35 cellular contexts compared by ENCODE assay signal in genomic region chr12:111295176-111295575, GRCh38.
"Had no signal": no experiment of that assay in that cellular context is flagged by ENCODE, and none has a peak within 500 bp of the region (broad histone marks: within the 10 kb centered on the region; RNA-seq: fewer than 3 reads in every experiment).

No MANE protein-coding gene starts in this region.

- H3K4me3 ChIP-seq: adrenal gland, body of pancreas, esophagus muscularis mucosa, gastroesophageal sphincter, heart right ventricle had no signal

- DNase-seq: activated CD4-positive, alpha-beta memory T cell treated with anti-CD3 and anti-CD28 coated beads for 36 hours; activated CD4-positive, alpha-beta T cell treated with anti-CD3 and anti-CD28 coated beads for 36 hours; activated CD4-positive, alpha-beta T cell treated with anti-CD3 and anti-CD28 coated beads, Interleukin-2, amount 10 ng/mL, durations not matched to agents 24 days and 14 days; activated CD4-positive, CD25-positive, alpha-beta regulatory T cell; activated CD4-positive, CD25-positive, alpha-beta regulatory T cell treated with anti-CD3 and anti-CD28 coated beads, Interleukin-2, amount 50 U/mL, for 72 hours; activated CD8-positive, alpha-beta memory T cell treated with anti-CD3 and anti-CD28 coated beads, Interleukin-2, amount 10 ng/mL, durations not matched to agents 7 days and 5 days; activated CD8-positive, alpha-beta memory T cell treated with anti-CD3 and anti-CD28 coated beads, Interleukin-2, amount 50 U/mL, for 4 hours; activated CD8-positive, alpha-beta T cell treated with anti-CD3 and anti-CD28 coated beads, Interleukin-2, amount 10 ng/mL, durations not matched to agents 7 days and 5 days; activated effector memory CD4-positive, alpha-beta T cell treated with anti-CD3 and anti-CD28 coated beads, Interleukin-2, amount 50 U/mL, for 16 hours; activated naive CD4-positive, alpha-beta T cell treated with anti-CD3 and anti-CD28 coated beads for 36 hours; activated naive CD8-positive, alpha-beta T cell treated with anti-CD3 and anti-CD28 coated beads for 36 hours; activated naive CD8-positive, alpha-beta T cell treated with anti-CD3 and anti-CD28 coated beads, Interleukin-2, amount 50 U/mL, for 24 hours; activated T-cell treated with anti-CD3 and anti-CD28 coated beads, Interleukin-2, amount 50 U/mL, for 1 hour; activated T-cell treated with anti-CD3 and anti-CD28 coated beads, Interleukin-2, amount 50 U/mL, for 48 hours; adrenal gland; amygdala; aorta; body of pancreas; caudate nucleus; dorsolateral prefrontal cortex; effector memory CD4-positive, alpha-beta T cell; erythroblast; foreskin keratinocyte; heart right ventricle; T-helper 1 cell; T-helper 17 cell; T1000; WERI-Rb-1 had no signal

- H3K27me3 ChIP-seq: body of pancreas, foreskin keratinocyte had no signal

- H3K9me3 Mint-ChIP-seq: activated CD4-positive, alpha-beta memory T cell treated with anti-CD3 and anti-CD28 coated beads for 36 hours; activated CD4-positive, alpha-beta T cell treated with anti-CD3 and anti-CD28 coated beads, Interleukin-2, amount 10 ng/mL, durations not matched to agents 24 days and 14 days; activated naive CD4-positive, alpha-beta T cell treated with anti-CD3 and anti-CD28 coated beads for 36 hours; activated naive CD4-positive, alpha-beta T cell treated with anti-CD3 and anti-CD28 coated beads, Interleukin-2, amount 50 U/mL, for 24 hours; activated naive CD8-positive, alpha-beta T cell treated with anti-CD3 and anti-CD28 coated beads for 36 hours; activated naive CD8-positive, alpha-beta T cell treated with anti-CD3 and anti-CD28 coated beads, Interleukin-2, amount 50 U/mL, for 24 hours; activated T-helper 2 cell treated with anti-CD3 and anti-CD28 coated beads, Interferon-gamma antibody, Interleukin-2, Interleukin-4, amounts not matched to agents 10 μg/mL and 5 μg/mL and 100 μg/mL, durations not matched to agents 14 hours and 24 hours and 36 hours; dendritic cell treated with granulocyte-macrophage colony-stimulating factor and Interleukin-4, amounts not matched to agents 40 ng/mL and 50 ng/mL, for 4 days; T-helper 2 cell treated with Interferon-gamma antibody and Interleukin-4, amounts not matched to agents 5 μg/mL and 100 μg/mL, for 36 hours had no signal

- H3K36me3 Mint-ChIP-seq: activated CD4-positive, alpha-beta memory T cell treated with anti-CD3 and anti-CD28 coated beads for 36 hours; activated CD8-positive, alpha-beta memory T cell treated with anti-CD3 and anti-CD28 coated beads, Interleukin-2, amount 10 ng/mL, durations not matched to agents 7 days and 5 days; activated naive CD4-positive, alpha-beta T cell treated with anti-CD3 and anti-CD28 coated beads, Interleukin-2, amount 50 U/mL, for 24 hours; activated naive CD8-positive, alpha-beta T cell treated with anti-CD3 and anti-CD28 coated beads for 36 hours had no signal

- H3K27ac ChIP-seq: adrenal gland, body of pancreas, dorsolateral prefrontal cortex, esophagus muscularis mucosa, foreskin keratinocyte, gastroesophageal sphincter, heart right ventricle, WERI-Rb-1 had no signal

- H3K4me1 Mint-ChIP-seq: activated CD4-positive, alpha-beta T cell treated with anti-CD3 and anti-CD28 coated beads for 36 hours; activated CD4-positive, alpha-beta T cell treated with anti-CD3 and anti-CD28 coated beads, Interleukin-2, amount 10 ng/mL, durations not matched to agents 24 days and 14 days; activated CD8-positive, alpha-beta memory T cell treated with anti-CD3 and anti-CD28 coated beads, Interleukin-2, amount 10 ng/mL, durations not matched to agents 7 days and 5 days; activated naive CD4-positive, alpha-beta T cell treated with anti-CD3 and anti-CD28 coated beads, Interleukin-2, amount 50 U/mL, for 24 hours; activated naive CD8-positive, alpha-beta T cell treated with anti-CD3 and anti-CD28 coated beads for 36 hours; activated naive CD8-positive, alpha-beta T cell treated with anti-CD3 and anti-CD28 coated beads, Interleukin-2, amount 50 U/mL, for 24 hours; T-helper 17 cell had no signal

- H3K27me3 Mint-ChIP-seq: activated CD4-positive, alpha-beta memory T cell treated with anti-CD3 and anti-CD28 coated beads for 36 hours; activated CD4-positive, alpha-beta T cell treated with anti-CD3 and anti-CD28 coated beads for 36 hours; activated CD4-positive, alpha-beta T cell treated with anti-CD3 and anti-CD28 coated beads, Interleukin-2, amount 10 ng/mL, durations not matched to agents 24 days and 14 days; activated CD8-positive, alpha-beta memory T cell treated with anti-CD3 and anti-CD28 coated beads, Interleukin-2, amount 10 ng/mL, durations not matched to agents 7 days and 5 days; activated naive CD4-positive, alpha-beta T cell treated with anti-CD3 and anti-CD28 coated beads, Interleukin-2, amount 50 U/mL, for 24 hours; activated naive CD8-positive, alpha-beta T cell treated with anti-CD3 and anti-CD28 coated beads for 36 hours; activated naive CD8-positive, alpha-beta T cell treated with anti-CD3 and anti-CD28 coated beads, Interleukin-2, amount 50 U/mL, for 24 hours; dendritic cell treated with granulocyte-macrophage colony-stimulating factor and Interleukin-4, amounts not matched to agents 40 ng/mL and 50 ng/mL, for 4 days had no signal

- ATAC-seq: activated CD4-positive, alpha-beta T cell treated with anti-CD3 and anti-CD28 coated beads for 36 hours; activated CD8-positive, alpha-beta memory T cell treated with anti-CD3 and anti-CD28 coated beads, Interleukin-2, amount 10 ng/mL, durations not matched to agents 7 days and 5 days; activated CD8-positive, alpha-beta T cell treated with anti-CD3 and anti-CD28 coated beads, Interleukin-2, amount 10 ng/mL, durations not matched to agents 7 days and 5 days; activated naive CD8-positive, alpha-beta T cell treated with anti-CD3 and anti-CD28 coated beads, Interleukin-2, amount 50 U/mL, for 24 hours; body of pancreas; foreskin keratinocyte; gastroesophageal sphincter; heart right ventricle; T-helper 17 cell had no signal

- H3K4me3 Mint-ChIP-seq: activated CD4-positive, alpha-beta memory T cell treated with anti-CD3 and anti-CD28 coated beads for 36 hours; activated CD4-positive, alpha-beta T cell treated with anti-CD3 and anti-CD28 coated beads for 36 hours; activated CD4-positive, alpha-beta T cell treated with anti-CD3 and anti-CD28 coated beads, Interleukin-2, amount 10 ng/mL, durations not matched to agents 24 days and 14 days; activated CD8-positive, alpha-beta memory T cell treated with anti-CD3 and anti-CD28 coated beads, Interleukin-2, amount 10 ng/mL, durations not matched to agents 7 days and 5 days; activated CD8-positive, alpha-beta T cell treated with anti-CD3 and anti-CD28 coated beads, Interleukin-2, amount 10 ng/mL, durations not matched to agents 7 days and 5 days; activated naive CD4-positive, alpha-beta T cell treated with anti-CD3 and anti-CD28 coated beads for 36 hours; activated naive CD4-positive, alpha-beta T cell treated with anti-CD3 and anti-CD28 coated beads, Interleukin-2, amount 50 U/mL, for 24 hours; activated naive CD8-positive, alpha-beta T cell treated with anti-CD3 and anti-CD28 coated beads for 36 hours; activated naive CD8-positive, alpha-beta T cell treated with anti-CD3 and anti-CD28 coated beads, Interleukin-2, amount 50 U/mL, for 24 hours; activated T-helper 1 cell treated with anti-CD3 and anti-CD28 coated beads, Interleukin-12 subunit alpha, Interleukin-12 subunit beta, Interleukin-2, Interleukin-4 antibody, amounts not matched to agents 30 ng/mL and 10 ng/mL and 1 ng/mL, durations not matched to agents 14 hours and 24 hours and 36 hours; dendritic cell treated with granulocyte-macrophage colony-stimulating factor and Interleukin-4, amounts not matched to agents 40 ng/mL and 50 ng/mL, for 4 days; T-helper 17 cell; T-helper 2 cell treated with Interferon-gamma antibody and Interleukin-4, amounts not matched to agents 5 μg/mL and 100 μg/mL, for 36 hours had no signal

- H3K4me1 ChIP-seq: adrenal gland, body of pancreas, esophagus muscularis mucosa, foreskin keratinocyte, gastroesophageal sphincter, heart right ventricle had no signal

- H3K36me3 ChIP-seq: adrenal gland, esophagus muscularis mucosa, gastroesophageal sphincter, heart right ventricle, WERI-Rb-1 had no signal

- H3K9me3 ChIP-seq: adrenal gland, body of pancreas had no signal

- H3K27ac Mint-ChIP-seq: activated CD4-positive, alpha-beta memory T cell treated with anti-CD3 and anti-CD28 coated beads for 36 hours; activated CD4-positive, alpha-beta T cell treated with anti-CD3 and anti-CD28 coated beads for 36 hours; activated CD4-positive, alpha-beta T cell treated with anti-CD3 and anti-CD28 coated beads, Interleukin-2, amount 10 ng/mL, durations not matched to agents 24 days and 14 days; activated CD8-positive, alpha-beta memory T cell treated with anti-CD3 and anti-CD28 coated beads, Interleukin-2, amount 10 ng/mL, durations not matched to agents 7 days and 5 days; activated CD8-positive, alpha-beta T cell treated with anti-CD3 and anti-CD28 coated beads, Interleukin-2, amount 10 ng/mL, durations not matched to agents 7 days and 5 days; activated naive CD4-positive, alpha-beta T cell treated with anti-CD3 and anti-CD28 coated beads for 36 hours; activated naive CD4-positive, alpha-beta T cell treated with anti-CD3 and anti-CD28 coated beads, Interleukin-2, amount 50 U/mL, for 24 hours; activated naive CD8-positive, alpha-beta T cell treated with anti-CD3 and anti-CD28 coated beads for 36 hours; activated naive CD8-positive, alpha-beta T cell treated with anti-CD3 and anti-CD28 coated beads, Interleukin-2, amount 50 U/mL, for 24 hours; activated T-helper 1 cell treated with anti-CD3 and anti-CD28 coated beads, Interleukin-12 subunit alpha, Interleukin-12 subunit beta, Interleukin-2, Interleukin-4 antibody, amounts not matched to agents 30 ng/mL and 10 ng/mL and 1 ng/mL, durations not matched to agents 14 hours and 24 hours and 36 hours; activated T-helper 2 cell treated with anti-CD3 and anti-CD28 coated beads, Interferon-gamma antibody, Interleukin-2, Interleukin-4, amounts not matched to agents 10 μg/mL and 5 μg/mL and 100 μg/mL, durations not matched to agents 14 hours and 24 hours and 36 hours; dendritic cell treated with granulocyte-macrophage colony-stimulating factor and Interleukin-4, amounts not matched to agents 40 ng/mL and 50 ng/mL, for 4 days; T-helper 17 cell; T-helper 2 cell treated with Interferon-gamma antibody and Interleukin-4, amounts not matched to agents 5 μg/mL and 100 μg/mL, for 36 hours had no signal
